Comparison of ENCODE assay signal across 19 cellular contexts in the genomic region with DNA sequence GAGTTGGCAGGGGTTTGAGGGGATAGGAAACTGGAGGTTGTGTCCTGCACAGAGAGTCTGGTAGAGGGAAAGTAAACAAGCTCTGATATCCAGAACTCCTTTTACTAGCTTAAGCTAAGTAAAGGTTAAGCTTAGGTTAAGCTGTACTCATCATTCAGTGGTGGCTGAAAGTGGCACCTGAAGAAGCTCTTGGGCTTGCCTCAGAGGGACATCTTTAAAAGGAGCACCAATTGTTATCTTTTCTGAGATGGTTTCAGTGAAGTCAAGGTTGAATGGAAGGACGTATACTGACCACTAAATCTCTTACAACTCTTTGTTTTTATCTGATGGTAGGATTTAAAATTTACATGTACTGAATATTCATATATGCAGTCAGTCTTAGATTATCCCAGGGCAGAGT.
"Had no signal": no experiment of that assay in that cellular context is flagged by ENCODE, and none has a peak within 500 bp of the region (broad histone marks: within the 10 kb centered on the region; RNA-seq: fewer than 3 reads in every experiment).

No MANE protein-coding gene starts in this region.

- H3K4me3 ChIP-seq: lower lobe of right lung, right atrium auricular region, skin epidermis, thyroid gland, uterus had no signal

- H3K4me1 ChIP-seq: lower lobe of right lung, right atrium auricular region, thyroid gland, uterus had no signal

- DNase-seq: amygdala, cerebellar nuclear complex, endodermal cell, hypothalamus, lower lobe of right lung, posterior cingulate gyrus, SW 1271, T1000, thyroid gland, uterus had no signal

- H3K36me3 ChIP-seq: lower lobe of right lung, neutrophil, right atrium auricular region, thyroid gland, uterus had no signal

- H3K4me3 Mint-ChIP-seq: activated T-helper 1 cell treated with anti-CD3 and anti-CD28 coated beads, Interleukin-12 subunit alpha, Interleukin-12 subunit beta, Interleukin-2, Interleukin-4 antibody, amounts not matched to agents 30 ng/mL and 10 ng/mL and 1 ng/mL, durations not matched to agents 14 hours and 24 hours and 36 hours; brain; dendritic cell treated with granulocyte-macrophage colony-stimulating factor and Interleukin-4, amounts not matched to agents 40 ng/mL and 50 ng/mL, for 4 days; endodermal cell; mesothelial cell of epicardium had no signal

- H3K36me3 Mint-ChIP-seq: brain, mesothelial cell of epicardium had no signal

- H3K27me3 Mint-ChIP-seq: activated naive CD4-positive, alpha-beta T cell treated with anti-CD3 and anti-CD28 coated beads, Interleukin-2, amount 50 U/mL, for 24 hours; brain had no signal

- H3K27ac Mint-ChIP-seq: activated T-helper 1 cell treated with anti-CD3 and anti-CD28 coated beads, Interleukin-12 subunit alpha, Interleukin-12 subunit beta, Interleukin-2, Interleukin-4 antibody, amounts not matched to agents 30 ng/mL and 10 ng/mL and 1 ng/mL, durations not matched to agents 14 hours and 24 hours and 36 hours; brain; dendritic cell treated with granulocyte-macrophage colony-stimulating factor and Interleukin-4, amounts not matched to agents 40 ng/mL and 50 ng/mL, for 4 days; endodermal cell; mesothelial cell of epicardium had no signal

- H3K27ac ChIP-seq: lower lobe of right lung, neutrophil, right atrium auricular region, thyroid gland, uterus, VCaP had no signal

- H3K9me3 Mint-ChIP-seq: activated naive CD4-positive, alpha-beta T cell treated with anti-CD3 and anti-CD28 coated beads, Interleukin-2, amount 50 U/mL, for 24 hours; activated T-helper 1 cell treated with anti-CD3 and anti-CD28 coated beads, Interleukin-12 subunit alpha, Interleukin-12 subunit beta, Interleukin-2, Interleukin-4 antibody, amounts not matched to agents 30 ng/mL and 10 ng/mL and 1 ng/mL, durations not matched to agents 14 hours and 24 hours and 36 hours; dendritic cell treated with granulocyte-macrophage colony-stimulating factor and Interleukin-4, amounts not matched to agents 40 ng/mL and 50 ng/mL, for 4 days; endodermal cell had no signal

- ATAC-seq: lower lobe of right lung had no signal

- H3K9me3 ChIP-seq: lower lobe of right lung, neutrophil, thyroid gland, uterus had no signal

- H3K27me3 ChIP-seq: neutrophil, right atrium auricular region, thyroid gland, uterus had no signal
